1 cellular context compared by ENCODE assay signal in the genomic region with DNA sequence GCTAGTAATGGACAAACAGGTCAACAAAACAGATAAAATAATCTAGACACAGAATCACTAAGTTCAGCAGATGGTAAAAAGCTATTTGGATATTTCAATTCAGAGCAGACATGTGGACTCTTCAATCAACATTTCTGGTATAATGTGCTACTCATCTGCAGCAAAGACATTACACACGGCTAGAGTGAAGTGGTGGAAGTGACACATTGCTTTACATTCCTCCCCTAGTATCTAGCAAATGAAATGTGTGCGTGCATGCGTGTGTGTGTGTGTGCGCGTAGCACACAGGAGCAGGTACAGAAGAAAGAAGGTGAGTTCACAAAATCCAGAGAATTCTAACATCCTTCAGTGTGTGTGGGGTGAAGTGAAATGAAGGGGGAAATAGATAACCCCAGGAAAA.
TF ChIP-seq lines count a peak whose summit lies in the region.

No MANE protein-coding gene starts in this region.

TF ChIP-seq in GM12878, 131 proteins besides CTCF, POLR2A, EP300 and RAD21:
- TF ChIP-seq, protein P1, sequence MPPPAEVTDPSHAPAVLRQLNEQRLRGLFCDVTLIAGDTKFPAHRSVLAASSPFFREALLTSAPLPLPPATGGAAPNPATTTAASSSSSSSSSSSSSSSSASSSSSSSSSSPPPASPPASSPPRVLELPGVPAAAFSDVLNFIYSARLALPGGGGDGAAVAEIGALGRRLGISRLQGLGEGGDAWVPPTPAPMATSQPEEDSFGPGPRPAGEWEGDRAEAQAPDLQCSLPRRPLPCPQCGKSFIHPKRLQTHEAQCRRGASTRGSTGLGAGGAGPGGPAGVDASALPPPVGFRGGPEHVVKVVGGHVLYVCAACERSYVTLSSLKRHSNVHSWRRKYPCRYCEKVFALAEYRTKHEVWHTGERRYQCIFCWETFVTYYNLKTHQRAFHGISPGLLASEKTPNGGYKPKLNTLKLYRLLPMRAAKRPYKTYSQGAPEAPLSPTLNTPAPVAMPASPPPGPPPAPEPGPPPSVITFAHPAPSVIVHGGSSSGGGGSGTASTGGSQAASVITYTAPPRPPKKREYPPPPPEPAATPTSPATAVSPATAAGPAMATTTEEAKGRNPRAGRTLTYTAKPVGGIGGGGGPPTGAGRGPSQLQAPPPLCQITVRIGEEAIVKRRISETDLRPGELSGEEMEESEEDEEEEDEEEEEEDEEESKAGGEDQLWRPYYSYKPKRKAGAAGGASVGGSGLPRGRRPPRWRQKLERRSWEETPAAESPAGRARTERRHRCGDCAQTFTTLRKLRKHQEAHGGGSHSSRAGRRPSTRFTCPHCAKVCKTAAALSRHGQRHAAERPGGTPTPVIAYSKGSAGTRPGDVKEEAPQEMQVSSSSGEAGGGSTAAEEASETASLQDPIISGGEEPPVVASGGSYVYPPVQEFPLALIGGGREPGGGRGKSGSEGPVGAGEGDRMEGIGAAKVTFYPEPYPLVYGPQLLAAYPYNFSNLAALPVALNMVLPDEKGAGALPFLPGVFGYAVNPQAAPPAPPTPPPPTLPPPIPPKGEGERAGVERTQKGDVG (CRISPR knock-in tag; IDR thresholded peaks at IDR 0.05) = no peak
- TF ChIP-seq TAF1 (IDR thresholded peaks at IDR 0.05; ENCODE audit: borderline replicate concordance, low read depth, low read length) (no peak), CHD4 (IDR thresholded peaks at IDR 0.05) (no peak), DPF2 (IDR thresholded peaks at IDR 0.05) (no peak), EGR1 (IDR thresholded peaks at IDR 0.05; ENCODE audit: borderline replicate concordance in 1 of 2, low read depth in 2 of 2, low read length in 2 of 2) (no peak), HDGF (IDR thresholded peaks at IDR 0.05) (no peak), CREB1 (IDR thresholded peaks at IDR 0.05; ENCODE audit: low read depth) (no peak), CHD2 (IDR thresholded peaks at IDR 0.05; ENCODE audit: borderline replicate concordance, low read depth, low read length) (no peak), BMI1 (IDR thresholded peaks at IDR 0.05; ENCODE audit: borderline replicate concordance) (no peak), JUND (IDR thresholded peaks at IDR 0.05; ENCODE audit: low read depth, low read length) (no peak), BCL11A (IDR thresholded peaks at IDR 0.05; ENCODE audit: low read depth, low read length) (no peak)
- TF ChIP-seq, protein P2, sequence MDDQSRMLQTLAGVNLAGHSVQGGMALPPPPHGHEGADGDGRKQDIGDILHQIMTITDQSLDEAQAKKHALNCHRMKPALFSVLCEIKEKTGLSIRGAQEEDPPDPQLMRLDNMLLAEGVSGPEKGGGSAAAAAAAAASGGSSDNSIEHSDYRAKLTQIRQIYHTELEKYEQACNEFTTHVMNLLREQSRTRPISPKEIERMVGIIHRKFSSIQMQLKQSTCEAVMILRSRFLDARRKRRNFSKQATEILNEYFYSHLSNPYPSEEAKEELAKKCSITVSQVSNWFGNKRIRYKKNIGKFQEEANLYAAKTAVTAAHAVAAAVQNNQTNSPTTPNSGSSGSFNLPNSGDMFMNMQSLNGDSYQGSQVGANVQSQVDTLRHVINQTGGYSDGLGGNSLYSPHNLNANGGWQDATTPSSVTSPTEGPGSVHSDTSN (IDR thresholded peaks at IDR 0.05; ENCODE audit: insufficient replicate concordance, low read depth, low read length) = no peak
- TF ChIP-seq, protein P3, sequence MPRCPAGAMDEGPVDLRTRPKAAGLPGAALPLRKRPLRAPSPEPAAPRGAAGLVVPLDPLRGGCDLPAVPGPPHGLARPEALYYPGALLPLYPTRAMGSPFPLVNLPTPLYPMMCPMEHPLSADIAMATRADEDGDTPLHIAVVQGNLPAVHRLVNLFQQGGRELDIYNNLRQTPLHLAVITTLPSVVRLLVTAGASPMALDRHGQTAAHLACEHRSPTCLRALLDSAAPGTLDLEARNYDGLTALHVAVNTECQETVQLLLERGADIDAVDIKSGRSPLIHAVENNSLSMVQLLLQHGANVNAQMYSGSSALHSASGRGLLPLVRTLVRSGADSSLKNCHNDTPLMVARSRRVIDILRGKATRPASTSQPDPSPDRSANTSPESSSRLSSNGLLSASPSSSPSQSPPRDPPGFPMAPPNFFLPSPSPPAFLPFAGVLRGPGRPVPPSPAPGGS (IDR thresholded peaks at IDR 0.05; ENCODE audit: borderline replicate concordance, insufficient read depth, low read depth, low read length, poor library complexity, severe bottlenecking) = no peak
TF ChIP-seq in GM12878: peak in this region for 0.
